In genomic region chr11:128311742-128312719, GRCh38 we compare ENCODE assay signal across 1 cellular context.
TF ChIP-seq lines count a peak whose summit lies in the region.

No MANE protein-coding gene starts in this region.

TF ChIP-seq in SK-N-SH, 30 proteins besides CTCF, POLR2A, EP300 and RAD21 (continued from another document):
- no peak for TF ChIP-seq CHD2 (IDR thresholded peaks at IDR 0.05; ENCODE audit: low read length, partially characterized antibody)
- TF ChIP-seq PBX3 (IDR thresholded peaks at IDR 0.05) = no peak
TF ChIP-seq in SK-N-SH: peak in this region for 0.
